Comparison of ENCODE assay signal across 25 cellular contexts in the genomic region with DNA sequence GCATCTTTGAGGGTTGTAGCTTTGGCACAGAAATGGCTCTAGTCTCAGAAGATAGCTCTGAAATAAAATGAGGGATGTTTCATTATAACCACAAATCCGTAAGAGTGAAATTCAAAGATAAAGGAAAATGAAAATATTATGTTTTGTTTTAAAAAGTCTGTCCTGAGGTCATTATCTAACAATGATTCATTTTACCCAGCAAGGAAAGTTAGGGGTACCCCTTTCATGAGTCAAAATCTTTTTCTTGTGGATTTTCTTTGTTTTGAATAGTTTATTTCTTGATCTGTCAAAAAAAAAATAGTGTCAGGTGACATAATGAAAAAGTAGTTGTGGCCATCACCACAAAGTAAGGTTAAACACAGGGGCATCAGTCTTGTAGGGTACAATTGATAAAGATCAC. TPM values are rescaled to one million over a fixed set of nuclear protein-coding genes. Genes with fewer than 3 reads are reported as not detected.
DNase-seq lines count a peak whose midpoint lies in the region; ATAC-seq, FAIRE-seq and TF ChIP-seq lines count a peak whose summit lies in the region.
"Had no signal": no experiment of that assay in that cellular context is flagged by ENCODE, and none has a peak within 500 bp of the region (broad histone marks: within the 10 kb centered on the region; RNA-seq: fewer than 3 reads in every experiment).

No MANE protein-coding gene starts in this region.

- H3K4me3 Mint-ChIP-seq in activated CD4-positive, alpha-beta memory T cell treated with anti-CD3 and anti-CD28 coated beads for 36 hours: no peak overlapping the region
- H3K4me3 Mint-ChIP-seq in activated CD4-positive, alpha-beta memory T cell treated with anti-CD3 and anti-CD28 coated beads, Interleukin-2, amount 10 ng/mL, durations not matched to agents 7 days and 5 days: no peak overlapping the region
- H3K4me3 Mint-ChIP-seq in activated naive CD8-positive, alpha-beta T cell treated with anti-CD3 and anti-CD28 coated beads, Interleukin-2, amount 50 U/mL, for 24 hours: peak overlapping the region; percentile 5
- no peak overlapping the region for H3K4me3 Mint-ChIP-seq in naive thymus-derived CD4-positive, alpha-beta T cell
- H3K4me3 Mint-ChIP-seq: CD4-positive, alpha-beta memory T cell had no signal

- no peak overlapping the region for H2AFZ ChIP-seq in HepG2 (ENCODE audit: low read length)
- H2AFZ ChIP-seq: GM23248 had no signal

- TF ChIP-seq RAD21 in liver (IDR thresholded peaks at IDR 0.05) (no peak), HepG2 (CRISPR knock-in tag; IDR thresholded peaks at IDR 0.05) (no peak)

- no peaks in the 10 kb centered on the region for H3K27me3 Mint-ChIP-seq in activated CD4-positive, alpha-beta memory T cell treated with anti-CD3 and anti-CD28 coated beads for 36 hours
- H3K27me3 Mint-ChIP-seq in activated CD4-positive, alpha-beta memory T cell treated with anti-CD3 and anti-CD28 coated beads, Interleukin-2, amount 10 ng/mL, durations not matched to agents 7 days and 5 days: no peaks in the 10 kb centered on the region
- H3K27me3 Mint-ChIP-seq in activated naive CD8-positive, alpha-beta T cell treated with anti-CD3 and anti-CD28 coated beads, Interleukin-2, amount 50 U/mL, for 24 hours: no peaks in the 10 kb centered on the region
- H3K27me3 Mint-ChIP-seq in naive thymus-derived CD4-positive, alpha-beta T cell: peaks cover 0 to 7% (median 0%) of the 10 kb centered on the region in 5 donors

- TF ChIP-seq EP300 in HepG2 (IDR thresholded peaks at IDR 0.05; ENCODE audit: low read depth in 2 of 2, low read length in 2 of 2) (no peak), HepG2 (CRISPR knock-in tag; IDR thresholded peaks at IDR 0.05; ENCODE audit: borderline replicate concordance) (no peak), ovary (IDR thresholded peaks at IDR 0.05) (no peak)

- no peak for TF ChIP-seq POLR2A in HepG2 (IDR thresholded peaks at IDR 0.05; ENCODE audit: insufficient read depth in 1 of 2, low read depth in 2 of 2, low read length in 2 of 2)
- TF ChIP-seq POLR2A in ovary (IDR thresholded peaks at IDR 0.05): no peak

- POLR2A ChIA-PET in activated CD4-positive, alpha-beta memory T cell treated with anti-CD3 and anti-CD28 coated beads for 36 hours (lab: Charles Lee): no interaction called here
- POLR2A ChIA-PET in activated CD4-positive, alpha-beta memory T cell treated with anti-CD3 and anti-CD28 coated beads, Interleukin-2, amount 10 ng/mL, durations not matched to agents 7 days and 5 days (lab: Charles Lee): interaction anchor here (1.3 to 1.8 kb wide), 3 partner anchors 8 to 34 kb away, joined by 3 to 10 read pairs (median 10); no protein-coding TSS in a partner anchor
- POLR2A ChIA-PET in HepG2 (lab: Yijun Ruan, JAX): no interaction called here
- POLR2A ChIA-PET in naive thymus-derived CD4-positive, alpha-beta T cell (lab: Charles Lee): interaction anchor here (0.8 to 7.3 kb wide), 5 partner anchors 7 to 59 kb away, joined by 3 to 66 read pairs (median 3); partner anchors contain the start of gene MYB

- DNase-seq in activated CD4-positive, alpha-beta memory T cell treated with anti-CD3 and anti-CD28 coated beads for 36 hours: no peak
- DNase-seq in activated CD4-positive, alpha-beta memory T cell treated with anti-CD3 and anti-CD28 coated beads, Interleukin-2, amount 10 ng/mL, durations not matched to agents 7 days and 5 days: no peak
- DNase-seq in HepG2 (ENCODE audit: low spot score) (no peak), ovary (no peak)
- DNase-seq in activated naive CD8-positive, alpha-beta T cell treated with anti-CD3 and anti-CD28 coated beads, Interleukin-2, amount 50 U/mL, for 24 hours: no peak
- DNase-seq in naive thymus-derived CD4-positive, alpha-beta T cell: no peak
- DNase-seq: BE2C; Calu3; CD4-positive, alpha-beta memory T cell; DMS53; EL; GM23248; KG1; NCI-H1417 treated with DMSO at 0.1 percent for 48 hours; NCI-H187 treated with DMSO at 0.1 percent for 48 hours; NCI-H226; NCI-H524; NCI-H82; OCI-M1 had no signal

- H3K36me3 ChIP-seq in liver (ENCODE audit: control insufficient read depth in 4 of 4, insufficient read depth in 3 of 4, low read depth in 1 of 4, low read length in 3 of 4) (no peaks in the 10 kb centered on the region), HepG2 (replicated peaks in 1 of 2; ENCODE audit: control insufficient read depth in 1 of 2, insufficient read depth in 2 of 2, low read length in 2 of 2) (no peaks in the 10 kb centered on the region), ovary (no peaks in the 10 kb centered on the region)
- H3K36me3 ChIP-seq in naive thymus-derived CD4-positive, alpha-beta T cell (ENCODE audit: control insufficient read depth in 2 of 3, insufficient read depth in 3 of 3, low read length in 3 of 3): no peaks in the 10 kb centered on the region
- H3K36me3 ChIP-seq: BE2C, HAP-1 had no signal

- peaks cover 37% of the 10 kb centered on the region for H3K4me1 Mint-ChIP-seq in activated CD4-positive, alpha-beta memory T cell treated with anti-CD3 and anti-CD28 coated beads for 36 hours (ENCODE audit: low read depth)
- H3K4me1 Mint-ChIP-seq in activated CD4-positive, alpha-beta memory T cell treated with anti-CD3 and anti-CD28 coated beads, Interleukin-2, amount 10 ng/mL, durations not matched to agents 7 days and 5 days: peaks cover 38% of the 10 kb centered on the region
- peaks cover 60% of the 10 kb centered on the region for H3K4me1 Mint-ChIP-seq in activated naive CD8-positive, alpha-beta T cell treated with anti-CD3 and anti-CD28 coated beads, Interleukin-2, amount 50 U/mL, for 24 hours
- peaks cover 22 to 62% (median 51%) of the 10 kb centered on the region in 7 donors for H3K4me1 Mint-ChIP-seq in naive thymus-derived CD4-positive, alpha-beta T cell

- intact Hi-C loops in activated CD4-positive, alpha-beta memory T cell treated with anti-CD3 and anti-CD28 coated beads for 36 hours (cut with micrococcal nuclease): no loop called here
- intact Hi-C loops in HepG2 (cut with micrococcal nuclease; ENCODE audit: unreplicated experiment) (no loop called here), ovary (cut with DNase I) (no loop called here)
- intact Hi-C loops in naive thymus-derived CD4-positive, alpha-beta T cell (cut with micrococcal nuclease): loop anchor here in 1 of 2 donors (1.0 kb wide), 1 partner anchor 8 kb away; no protein-coding TSS in a partner anchor

- BruUV-seq in HepG2 (replicated peaks; lab: Mats Ljungman, UMichigan): no TSS peak

- no peak overlapping the region for H3K4me2 ChIP-seq in HepG2 (ENCODE audit: low read depth, low read length)

- 86% methylated on average over 1 of the region's 1 CpG for WGBS in liver
- WGBS in HepG2 (ENCODE audit: low lambda C conversion rate): 91% methylated on average over 1 of the region's 1 CpG
- 7 to 36% (median 9%) methylated on average over 1 of the region's 1 CpG for WGBS in ovary, 3 donors

- no peak for TF ChIP-seq CTCF in liver (IDR thresholded peaks at IDR 0.05; ENCODE audit: low read depth, low read length, missing input control)
- TF ChIP-seq CTCF in HepG2 (CRISPR knock-in tag; IDR thresholded peaks at IDR 0.05): no peak
- TF ChIP-seq CTCF in ovary (IDR thresholded peaks at IDR 0.05): no peak

- H3K9me3 ChIP-seq in liver (ENCODE audit: control insufficient read depth in 4 of 4, low read length in 3 of 4) (no peaks in the 10 kb centered on the region), HepG2 (ENCODE audit: low read length) (no peaks in the 10 kb centered on the region), ovary (no peaks in the 10 kb centered on the region)
- no peaks in the 10 kb centered on the region for H3K9me3 ChIP-seq in naive thymus-derived CD4-positive, alpha-beta T cell (ENCODE audit: control insufficient read depth in 2 of 3, low read length in 3 of 3)
- H3K9me3 ChIP-seq: BE2C, HAP-1 had no signal

- peak overlapping the region; percentile 67 to 87 for H3K27ac ChIP-seq in liver (ENCODE audit: low read depth in 1 of 2, low read length in 2 of 2)
- no peak overlapping the region for H3K27ac ChIP-seq in HepG2 (ENCODE audit: extremely low read length, insufficient read depth, low read length)
- H3K27ac ChIP-seq in naive thymus-derived CD4-positive, alpha-beta T cell (ENCODE audit: low read depth, low read length): no peak overlapping the region
- H3K27ac ChIP-seq in ovary: no peak overlapping the region
- H3K27ac ChIP-seq: GM23248, RWPE1 had no signal

- no peaks in the 10 kb centered on the region for H3K27me3 ChIP-seq in liver (ENCODE audit: control insufficient read depth in 4 of 4, insufficient read depth in 4 of 4, low read length in 3 of 4)
- H3K27me3 ChIP-seq in HepG2 (ENCODE audit: control insufficient read depth in 1 of 2, insufficient read depth in 2 of 2, low read length in 2 of 2): no peaks in the 10 kb centered on the region
- H3K27me3 ChIP-seq in naive thymus-derived CD4-positive, alpha-beta T cell (ENCODE audit: control insufficient read depth in 2 of 2, insufficient read depth in 2 of 2, low read length in 2 of 2): no peaks in the 10 kb centered on the region
- H3K27me3 ChIP-seq in ovary: no peaks in the 10 kb centered on the region
- H3K27me3 ChIP-seq: BE2C had no signal

- no peaks in the 10 kb centered on the region for H4K20me1 ChIP-seq in HepG2 (ENCODE audit: insufficient read depth, low read length)

- H3K4me3 ChIP-seq in liver (ENCODE audit: low read depth in 1 of 3, low read length in 3 of 3) (no peak overlapping the region), HepG2 (replicated peaks in 1 of 3; ENCODE audit: insufficient read depth in 1 of 3, low read depth in 2 of 3, low read length in 3 of 3) (no peak overlapping the region), ovary (no peak overlapping the region)
- H3K4me3 ChIP-seq in naive thymus-derived CD4-positive, alpha-beta T cell (ENCODE audit: low read length): no peak overlapping the region
- H3K4me3 ChIP-seq: GM23248, HAP-1 had no signal

- H3K27ac Mint-ChIP-seq in activated CD4-positive, alpha-beta memory T cell treated with anti-CD3 and anti-CD28 coated beads for 36 hours: peak overlapping the region; percentile 30
- no peak overlapping the region for H3K27ac Mint-ChIP-seq in activated CD4-positive, alpha-beta memory T cell treated with anti-CD3 and anti-CD28 coated beads, Interleukin-2, amount 10 ng/mL, durations not matched to agents 7 days and 5 days
- H3K27ac Mint-ChIP-seq in activated naive CD8-positive, alpha-beta T cell treated with anti-CD3 and anti-CD28 coated beads, Interleukin-2, amount 50 U/mL, for 24 hours: peak overlapping the region; percentile 78
- peak overlapping the region in 3 of 9 donors; percentile 74 to 84 (median 83) for H3K27ac Mint-ChIP-seq in naive thymus-derived CD4-positive, alpha-beta T cell

- CTCF ChIA-PET in activated CD4-positive, alpha-beta memory T cell treated with anti-CD3 and anti-CD28 coated beads for 36 hours (lab: Charles Lee): interaction anchor here (1.0 kb wide), 1 partner anchor 62 kb away, joined by 3 read pairs; no protein-coding TSS in a partner anchor
- CTCF ChIA-PET in activated CD4-positive, alpha-beta memory T cell treated with anti-CD3 and anti-CD28 coated beads, Interleukin-2, amount 10 ng/mL, durations not matched to agents 7 days and 5 days (lab: Charles Lee): interaction anchor here (1.1 kb wide), 2 partner anchors 34 to 41 kb away, joined by 3 to 6 read pairs; no protein-coding TSS in a partner anchor
- CTCF ChIA-PET in HepG2 (lab: Yijun Ruan, JAX; ENCODE audit: low intra/inter-chr PET ratio, low total read pairs): no interaction called here
- CTCF ChIA-PET in naive thymus-derived CD4-positive, alpha-beta T cell (lab: Charles Lee): interaction anchor here (0.7 to 2.2 kb wide), 3 partner anchors 18 to 22 kb away, joined by 3 to 8 read pairs (median 3); no protein-coding TSS in a partner anchor

- no peak for FAIRE-seq in HepG2 (lab: Jason Lieb, UNC)
- FAIRE-seq: A204.1, GM12891 had no signal

- H3K4me1 ChIP-seq in liver (ENCODE audit: control insufficient read depth in 4 of 4, insufficient read depth in 4 of 4, low read length in 3 of 4) (peaks cover 3 to 34% (median 8%) of the 10 kb centered on the region in 4 donors), HepG2 (ENCODE audit: insufficient read depth, low read length) (peaks cover 19% of the 10 kb centered on the region), ovary (ENCODE audit: insufficient read depth) (no peaks in the 10 kb centered on the region)
- peaks cover 12 to 20% of the 10 kb centered on the region in 2 donors for H3K4me1 ChIP-seq in naive thymus-derived CD4-positive, alpha-beta T cell (ENCODE audit: control insufficient read depth in 2 of 2, insufficient read depth in 2 of 2, low read length in 2 of 2)
- H3K4me1 ChIP-seq: BE2C, HAP-1 had no signal

- H3K79me2 ChIP-seq in HepG2 (ENCODE audit: insufficient read depth, low read length): no peaks in the 10 kb centered on the region

- in situ Hi-C loops in HepG2 (cut with HindIII; ENCODE audit: extremely low pct_ligation_motif_present, low pct_unique_long_range_greater_than_20kb): no loop called here

- H3K9ac ChIP-seq in liver (ENCODE audit: low read depth in 1 of 2, low read length in 2 of 2) (no peak overlapping the region), HepG2 (ENCODE audit: insufficient read depth, low read depth, low read length) (no peak overlapping the region)
- H3K9ac ChIP-seq: GM23248 had no signal

- no peaks in the 10 kb centered on the region for H3K9me3 Mint-ChIP-seq in activated CD4-positive, alpha-beta memory T cell treated with anti-CD3 and anti-CD28 coated beads for 36 hours
- H3K9me3 Mint-ChIP-seq in activated CD4-positive, alpha-beta memory T cell treated with anti-CD3 and anti-CD28 coated beads, Interleukin-2, amount 10 ng/mL, durations not matched to agents 7 days and 5 days: peaks cover 6% of the 10 kb centered on the region
- no peaks in the 10 kb centered on the region for H3K9me3 Mint-ChIP-seq in activated naive CD8-positive, alpha-beta T cell treated with anti-CD3 and anti-CD28 coated beads, Interleukin-2, amount 50 U/mL, for 24 hours
- peaks cover 0 to 8% (median 0%) of the 10 kb centered on the region in 11 donors for H3K9me3 Mint-ChIP-seq in naive thymus-derived CD4-positive, alpha-beta T cell
- H3K9me3 Mint-ChIP-seq: CD4-positive, alpha-beta memory T cell had no signal

- no peak for ATAC-seq in HepG2
- peak; percentile 20 for ATAC-seq in activated naive CD8-positive, alpha-beta T cell treated with anti-CD3 and anti-CD28 coated beads, Interleukin-2, amount 50 U/mL, for 24 hours
- ATAC-seq in naive thymus-derived CD4-positive, alpha-beta T cell: no peak
- no peak for ATAC-seq in GM19023 (IDR thresholded peaks at IDR 0.05; ENCODE audit: unreplicated experiment)

- H3K36me3 Mint-ChIP-seq in activated CD4-positive, alpha-beta memory T cell treated with anti-CD3 and anti-CD28 coated beads for 36 hours: no peaks in the 10 kb centered on the region
- peaks cover 13% of the 10 kb centered on the region for H3K36me3 Mint-ChIP-seq in activated CD4-positive, alpha-beta memory T cell treated with anti-CD3 and anti-CD28 coated beads, Interleukin-2, amount 10 ng/mL, durations not matched to agents 7 days and 5 days (ENCODE audit: low read depth)
- peaks cover 3% of the 10 kb centered on the region for H3K36me3 Mint-ChIP-seq in activated naive CD8-positive, alpha-beta T cell treated with anti-CD3 and anti-CD28 coated beads, Interleukin-2, amount 50 U/mL, for 24 hours (ENCODE audit: low read depth)
- peaks cover 0 to 11% (median 0%) of the 10 kb centered on the region in 5 donors for H3K36me3 Mint-ChIP-seq in naive thymus-derived CD4-positive, alpha-beta T cell
- H3K36me3 Mint-ChIP-seq: CD4-positive, alpha-beta memory T cell had no signal

RNA-seq across cellular contexts. Expression of gene MYB, which starts 59.7 kb away (rescaled TPM):
- total RNA-seq in activated CD4-positive, alpha-beta memory T cell treated with anti-CD3 and anti-CD28 coated beads for 36 hours: 10 to 100 TPM; 19.4 to 19.7 TPM
- 10 to 100 TPM; 27.7 to 30.3 TPM for total RNA-seq in activated CD4-positive, alpha-beta memory T cell treated with anti-CD3 and anti-CD28 coated beads, Interleukin-2, amount 10 ng/mL, durations not matched to agents 7 days and 5 days
- total RNA-seq in liver (10 to 100 TPM in 1 of 2 donors, under 1 TPM in 1; 0.08 to 19.8 TPM), HepG2 (2016; rRNA removed; fragmentation: Illumina TruSeq; extraction: Trizol) (0.20 and 0.44 TPM in 2 replicates), ovary (1 to 10 TPM in 3 of 7 donors, under 1 TPM in 2, not detected in 2; 0.12 to 7.0 (median 1.2) TPM)
- polyA plus RNA-seq in liver (under 1 TPM; 0.10 to 0.13 TPM), HepG2 (2011; rRNA removed) (0.04 TPM in 1 of 2 replicates, not detected in the other), ovary (1 to 10 TPM in 1 of 2 donors, under 1 TPM in 1; 0.07 to 1.0 TPM)
- 0.44 TPM in 1 of 2 replicates, not detected in the other for total RNA-seq in HepG2 (2016; cell fraction: cytosol; rRNA removed; fragmentation: Illumina TruSeq; extraction: Trizol; ENCODE audit: low read depth)
- 0.15 TPM in 2 replicates for total RNA-seq in HepG2 (2016; cell fraction: insoluble cytoplasmic fraction; rRNA removed; fragmentation: Illumina TruSeq; extraction: Trizol)
- total RNA-seq in HepG2 (2016; cell fraction: membrane; rRNA removed; fragmentation: Illumina TruSeq; extraction: Trizol): 0.09 TPM in 1 of 2 replicates, not detected in the other
- total RNA-seq in HepG2 (2016; cell fraction: nucleus; rRNA removed; fragmentation: Illumina TruSeq; extraction: Trizol): 0.31 and 0.40 TPM in 2 replicates
- 0.03 TPM in 1 of 2 replicates, not detected in the other for polyA plus RNA-seq in HepG2 (2011; cell fraction: cytosol; rRNA removed)
- polyA plus RNA-seq in HepG2 (2011; cell fraction: nucleus; rRNA removed): not detected in 2 replicates
- polyA plus RNA-seq in HepG2 (2012): 0.11 TPM in 1 of 2 replicates, not detected in the other
- 0.07 TPM in 1 of 2 replicates, not detected in the other for polyA plus RNA-seq in HepG2 (2016; cell fraction: cytosol; fragmentation: Illumina TruSeq; extraction: Trizol; ENCODE audit: low read depth)
- 0.15 and 0.20 TPM in 2 replicates for polyA plus RNA-seq in HepG2 (2016; cell fraction: insoluble cytoplasmic fraction; fragmentation: Illumina TruSeq; extraction: Trizol; ENCODE audit: low read depth)
- 0.08 TPM in 1 of 2 replicates, not detected in the other for polyA plus RNA-seq in HepG2 (2016; cell fraction: membrane; fragmentation: Illumina TruSeq; extraction: Trizol; ENCODE audit: low read depth)
- polyA plus RNA-seq in HepG2 (2016; cell fraction: nucleus; fragmentation: Illumina TruSeq; extraction: Trizol; ENCODE audit: insufficient read depth, low read depth): 0.25 and 0.31 TPM in 2 replicates
- polyA minus RNA-seq in HepG2 (2011; rRNA and poly(A)+ RNA removed; ENCODE audit: low replicate concordance): 2.4 TPM in 1 of 2 replicates, not detected in the other
- polyA minus RNA-seq in HepG2 (2011; cell fraction: cytosol; rRNA and poly(A)+ RNA removed): not detected in 2 replicates
- polyA minus RNA-seq in HepG2 (2011; cell fraction: nucleus; rRNA and poly(A)+ RNA removed): not detected in 2 replicates
- 10 to 100 TPM; 14.2 to 33.3 (median 17.3) TPM for total RNA-seq in naive thymus-derived CD4-positive, alpha-beta T cell
- polyA plus RNA-seq in naive thymus-derived CD4-positive, alpha-beta T cell: 1 to 10 TPM; 2.1 to 2.9 TPM

Comparison
In these comparisons a context has a peak if more than half of its experiments do, and no peak if none do; other contexts are left out.
1. H3K27ac ChIP-seq: peak in liver (2 of 2); none in HepG2 (single experiment), naive thymus-derived CD4-positive, alpha-beta T cell (single experiment) and ovary (0 of 2).
2. POLR2A ChIA-PET loops: an anchor here in activated CD4-positive, alpha-beta memory T cell treated with anti-CD3 and anti-CD28 coated beads, Interleukin-2, amount 10 ng/mL, durations not matched to agents 7 days and 5 days (1.3 to 1.8 kb wide) and naive thymus-derived CD4-positive, alpha-beta T cell (0.8 to 7.3 kb wide); none called in activated CD4-positive, alpha-beta memory T cell treated with anti-CD3 and anti-CD28 coated beads for 36 hours and HepG2.